ENCODE assay signal across 7 cellular contexts in genomic region chr10:36277459-36277858, GRCh38.
"Had no signal": no experiment of that assay in that cellular context is flagged by ENCODE, and none has a peak within 500 bp of the region (broad histone marks: within the 10 kb centered on the region; RNA-seq: fewer than 3 reads in every experiment).

No MANE protein-coding gene starts in this region.

- H3K4me1 Mint-ChIP-seq: GM23338 had no signal

- H3K4me3 ChIP-seq: GM23338, K562 had no signal

- ATAC-seq: GM23338, HepG2, K562 had no signal

- H3K27ac ChIP-seq: HL-60 had no signal

- H2AFZ ChIP-seq: GM23338 had no signal

- H3K4me3 Mint-ChIP-seq: GM23338, H9, HFFc6 had no signal

- H3K27ac Mint-ChIP-seq: GM23338, H9, HFFc6 had no signal

- H3K4me2 ChIP-seq: GM23338 had no signal

- DNase-seq: H9, HCEC 1CT, HFFc6 had no signal
